Comparison of ENCODE assay signal across 2 cellular contexts in the genomic region with DNA sequence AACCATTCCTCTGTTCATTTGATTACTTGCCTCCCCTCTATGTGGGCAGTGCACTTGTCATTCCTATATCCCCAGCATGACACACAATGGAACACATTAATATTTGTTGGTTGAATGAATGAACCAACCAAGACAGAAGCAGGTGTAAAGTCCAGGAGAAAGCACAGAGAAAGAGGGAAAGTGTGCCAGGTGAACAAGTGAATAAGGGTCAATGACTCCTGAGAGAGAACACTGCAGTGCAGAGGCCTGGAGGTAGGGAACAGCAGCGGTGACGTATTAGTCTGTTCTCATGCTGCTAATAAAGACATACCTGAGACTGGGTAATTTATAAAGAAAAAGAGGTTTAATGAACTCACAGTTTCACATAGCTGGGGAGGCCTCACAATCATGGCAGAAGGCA.
A peak's percentile ranks its signal among the peaks of the same experiment; 100 is the strongest.
TF ChIP-seq lines count a peak whose summit lies in the region.

No MANE protein-coding gene starts in this region.

TF ChIP-seq in liver, 16 proteins besides CTCF, POLR2A, EP300 and RAD21 (continued from another document):
- TF ChIP-seq FOXA1 (IDR thresholded peaks at IDR 0.05) (no peak), EGR1 (IDR thresholded peaks at IDR 0.05; ENCODE audit: low read depth in 2 of 2) (no peak), TAF1 (conservative IDR thresholded peaks at IDR 0.05) (no peak), FOXA2 (IDR thresholded peaks at IDR 0.05) (no peak), RXRA (IDR thresholded peaks at IDR 0.05) (peak; percentile 80 to 83), MAX (IDR thresholded peaks at IDR 0.05) (no peak), YY1 (IDR thresholded peaks at IDR 0.05) (no peak), NR2F2 (IDR thresholded peaks at IDR 0.05) (no peak), HNF4A (conservative IDR thresholded peaks at IDR 0.05) (peak; percentile 72 to 77), GABPA (IDR thresholded peaks at IDR 0.05 in 1 of 2, conservative IDR thresholded peaks at IDR 0.05 in 1 of 2) (no peak), JUND (IDR thresholded peaks at IDR 0.05) (peak in 1 of 2 donors; percentile 24), ZBTB33 (IDR thresholded peaks at IDR 0.05) (no peak), SP1 (IDR thresholded peaks at IDR 0.05) (peak; percentile 57), REST (IDR thresholded peaks at IDR 0.05) (no peak)
- TF ChIP-seq, protein P1, sequence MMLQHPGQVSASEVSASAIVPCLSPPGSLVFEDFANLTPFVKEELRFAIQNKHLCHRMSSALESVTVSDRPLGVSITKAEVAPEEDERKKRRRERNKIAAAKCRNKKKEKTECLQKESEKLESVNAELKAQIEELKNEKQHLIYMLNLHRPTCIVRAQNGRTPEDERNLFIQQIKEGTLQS (IDR thresholded peaks at IDR 0.05) = no peak

TF ChIP-seq in HepG2, 621 proteins besides CTCF, POLR2A, EP300 and RAD21:
- TF ChIP-seq ZNF263 (CRISPR knock-in tag; IDR thresholded peaks at IDR 0.05) (no peak), NONO (IDR thresholded peaks at IDR 0.05) (no peak), NONO (CRISPR knock-in tag; conservative IDR thresholded peaks at IDR 0.05) (no peak), SMAD1 (CRISPR knock-in tag; IDR thresholded peaks at IDR 0.05; ENCODE audit: borderline replicate concordance, low read depth) (no peak), TGIF2 (CRISPR knock-in tag; IDR thresholded peaks at IDR 0.05) (no peak), ZNF761 (CRISPR knock-in tag; conservative IDR thresholded peaks at IDR 0.05) (no peak), ZKSCAN5 (CRISPR knock-in tag; IDR thresholded peaks at IDR 0.05) (no peak), PLRG1 (conservative IDR thresholded peaks at IDR 0.05) (no peak), ZNF605 (CRISPR knock-in tag; IDR thresholded peaks at IDR 0.05) (no peak), PATZ1 (CRISPR knock-in tag; IDR thresholded peaks at IDR 0.05) (no peak), ZNF775 (CRISPR knock-in tag; IDR thresholded peaks at IDR 0.05; ENCODE audit: borderline replicate concordance) (no peak)
- TF ChIP-seq, protein P2, sequence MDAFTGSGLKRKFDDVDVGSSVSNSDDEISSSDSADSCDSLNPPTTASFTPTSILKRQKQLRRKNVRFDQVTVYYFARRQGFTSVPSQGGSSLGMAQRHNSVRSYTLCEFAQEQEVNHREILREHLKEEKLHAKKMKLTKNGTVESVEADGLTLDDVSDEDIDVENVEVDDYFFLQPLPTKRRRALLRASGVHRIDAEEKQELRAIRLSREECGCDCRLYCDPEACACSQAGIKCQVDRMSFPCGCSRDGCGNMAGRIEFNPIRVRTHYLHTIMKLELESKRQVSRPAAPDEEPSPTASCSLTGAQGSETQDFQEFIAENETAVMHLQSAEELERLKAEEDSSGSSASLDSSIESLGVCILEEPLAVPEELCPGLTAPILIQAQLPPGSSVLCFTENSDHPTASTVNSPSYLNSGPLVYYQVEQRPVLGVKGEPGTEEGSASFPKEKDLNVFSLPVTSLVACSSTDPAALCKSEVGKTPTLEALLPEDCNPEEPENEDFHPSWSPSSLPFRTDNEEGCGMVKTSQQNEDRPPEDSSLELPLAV (CRISPR knock-in tag; conservative IDR thresholded peaks at IDR 0.05; ENCODE audit: low read depth) = no peak
TF ChIP-seq in HepG2: peak in this region for 0.
